Comparison of ENCODE assay signal across 18 cellular contexts in genomic region chr18:9619990-9620389, GRCh38. TPM values are rescaled to one million over a fixed set of nuclear protein-coding genes. Genes with fewer than 3 reads are reported as not detected.
DNase-seq lines count a peak whose midpoint lies in the region; ATAC-seq, FAIRE-seq and TF ChIP-seq lines count a peak whose summit lies in the region.
"Had no signal": no experiment of that assay in that cellular context is flagged by ENCODE, and none has a peak within 500 bp of the region (broad histone marks: within the 10 kb centered on the region; RNA-seq: fewer than 3 reads in every experiment).

No MANE protein-coding gene starts in this region.

- TF ChIP-seq POLR2A in esophagus squamous epithelium (IDR thresholded peaks at IDR 0.05): no peak

- no peak for FAIRE-seq in GM19239 (lab: Jason Lieb, UNC)
- FAIRE-seq: bronchial epithelial cell, kidney had no signal

- H3K4me1 Mint-ChIP-seq in osteocyte (ENCODE audit: unreplicated experiment): peaks cover 36% of the 10 kb centered on the region

- ATAC-seq in HG02970 (IDR thresholded peaks at IDR 0.05; ENCODE audit: low FRiP score, unreplicated experiment): no peak
- ATAC-seq: WTC11 had no signal

- H3K4me1 ChIP-seq in esophagus squamous epithelium: peaks cover 6 to 38% (median 7%) of the 10 kb centered on the region in 3 donors

- TF ChIP-seq CTCF in esophagus squamous epithelium (IDR thresholded peaks at IDR 0.05) (no peak), osteocyte (IDR thresholded peaks at IDR 0.05) (no peak)

- intact Hi-C loops in esophagus squamous epithelium (cut with DNase I): loop anchor here (10.0 kb wide), 1 partner anchor 65 kb away; no protein-coding TSS in a partner anchor

- H3K27me3 ChIP-seq in esophagus squamous epithelium: no peaks in the 10 kb centered on the region
- H3K27me3 ChIP-seq: suprapubic skin had no signal

- 66 to 79% methylated on average over 4 to 8 of the region's 8 CpGs for WGBS in esophagus squamous epithelium, 2 donors

- no peaks in the 10 kb centered on the region for H3K9me3 ChIP-seq in esophagus squamous epithelium
- H3K9me3 ChIP-seq: suprapubic skin had no signal

- DNase-seq in ELR (ENCODE audit: low read depth) (peak; percentile 32), M059J (ENCODE audit: low read depth) (peak; percentile 13), esophagus squamous epithelium (lab: John Stamatoyannopoulos, UW) (no peak), osteocyte (ENCODE audit: extremely low spot score, unreplicated experiment) (no peak), NCI-H1694 (lab: John Stamatoyannopoulos, UW) (no peak), GM19239 (ENCODE audit: insufficient read length, low spot score) (no peak)
- DNase-seq: C1 segment of cervical spinal cord; kidney; natural killer cell; NCI-H2029; NCI-H446 treated with DMSO at 0.1 percent for 48 hours; stimulated activated CD8-positive, alpha-beta memory T cell treated with anti-CD3 and anti-CD28 coated beads, Interleukin-4, amount 100 ng/mL, for 48 hours had no signal

- H3K4me3 Mint-ChIP-seq in osteocyte (ENCODE audit: unreplicated experiment): no peak overlapping the region
- H3K4me3 Mint-ChIP-seq: activated naive CD8-positive, alpha-beta T cell; natural killer cell; WTC11 had no signal

- H3K36me3 ChIP-seq in esophagus squamous epithelium: no peaks in the 10 kb centered on the region
- H3K36me3 ChIP-seq: suprapubic skin had no signal

- no peaks in the 10 kb centered on the region for H3K9me3 Mint-ChIP-seq in osteocyte (ENCODE audit: unreplicated experiment)
- H3K9me3 Mint-ChIP-seq: natural killer cell, WTC11 had no signal

- H3K36me3 Mint-ChIP-seq in osteocyte (ENCODE audit: unreplicated experiment): no peaks in the 10 kb centered on the region
- H3K36me3 Mint-ChIP-seq: activated naive CD8-positive, alpha-beta T cell; natural killer cell; WTC11 had no signal

- peak overlapping the region; percentile 31 to 67 (median 50) for H3K27ac ChIP-seq in esophagus squamous epithelium
- H3K27ac ChIP-seq: suprapubic skin had no signal

- no peaks in the 10 kb centered on the region for H3K27me3 Mint-ChIP-seq in osteocyte (ENCODE audit: unreplicated experiment)

- no peak overlapping the region for H3K4me3 ChIP-seq in esophagus squamous epithelium
- H3K4me3 ChIP-seq: skin epidermis, suprapubic skin had no signal

- H3K27ac Mint-ChIP-seq in osteocyte (ENCODE audit: unreplicated experiment): peak overlapping the region; percentile 52
- H3K27ac Mint-ChIP-seq: activated naive CD8-positive, alpha-beta T cell; natural killer cell; WTC11 had no signal

RNA-seq across cellular contexts. Expression of gene PPP4R1, which starts 5.6 kb away (rescaled TPM):
- 82.5 and 86.4 TPM in 2 replicates for total RNA-seq in M059J (2014; rRNA removed; shearing (Covaris generic))
- total RNA-seq in esophagus squamous epithelium (100 to 1,000 TPM; 129 to 233 (median 186) TPM), osteocyte (131 and 140 TPM in 2 replicates)

Comparison
In these comparisons a context has a peak if more than half of its experiments do, and no peak if none do; other contexts are left out.
1. DNase-seq: peak in ELR (single experiment) and M059J (single experiment); none in esophagus squamous epithelium (single experiment), osteocyte (single experiment), NCI-H1694 (single experiment) and GM19239 (single experiment).